ENCODE assay signal across 13 cellular contexts in genomic region chr17:77266891-77267341, GRCh38.
A peak's percentile ranks its signal among the peaks of the same experiment; 100 is the strongest.
DNase-seq lines count a peak whose midpoint lies in the region; ATAC-seq and TF ChIP-seq lines count a peak whose summit lies in the region.
"Had no signal": no experiment of that assay in that cellular context is flagged by ENCODE, and none has a peak within 500 bp of the region (broad histone marks: within the 10 kb centered on the region; RNA-seq: fewer than 3 reads in every experiment).

No MANE protein-coding gene starts in this region.

- DNase-seq in BE2C (no peak), HFF-Myc (ENCODE audit: extremely low read depth, low read depth) (no peak), SJCRH30 (peak; percentile 53 to 70), foreskin melanocyte (peak; percentile 59), transverse colon (no peak), adrenal gland (no peak)
- DNase-seq: activated T-cell treated with anti-CD3 and anti-CD28 coated beads, Interleukin-2, amount 50 U/mL, for 24 hours; dorsolateral prefrontal cortex; NCI-H1092; T-cell had no signal

- no peak for ATAC-seq in activated CD4-positive, CD25-positive, alpha-beta regulatory T cell treated with anti-CD3 and anti-CD28 coated beads, Interleukin-2, amount 50 U/mL, for 24 hours
- ATAC-seq in HG03135 (IDR thresholded peaks at IDR 0.05; ENCODE audit: unreplicated experiment): no peak

- H3K4me1 ChIP-seq in BE2C (no peaks in the 10 kb centered on the region), SJCRH30 (no peaks in the 10 kb centered on the region), transverse colon (no peaks in the 10 kb centered on the region), adrenal gland (replicated peaks in 1 of 2) (no peaks in the 10 kb centered on the region)
- H3K4me1 ChIP-seq: prostate gland had no signal

- H3K27me3 ChIP-seq in BE2C (no peaks in the 10 kb centered on the region), SJCRH30 (no peaks in the 10 kb centered on the region), transverse colon (no peaks in the 10 kb centered on the region), adrenal gland (no peaks in the 10 kb centered on the region)
- H3K27me3 ChIP-seq: dorsolateral prefrontal cortex had no signal

- 78 to 83% methylated on average over 4 to 12 of the region's 13 CpGs for whole genome bisulfite sequencing in transverse colon (ENCODE audit: low coverage in 1 of 2), 2 donors
- 70 to 74% (median 71%) methylated on average over 10 to 13 of the region's 13 CpGs for WGBS in adrenal gland, 4 donors

- intact Hi-C loops in transverse colon (cut with DNase I; ENCODE audit: low total_unique reads) (no loop called here), adrenal gland (cut with DNase I) (no loop called here)

- TF ChIP-seq POLR2A in transverse colon (IDR thresholded peaks at IDR 0.05) (no peak), adrenal gland (IDR thresholded peaks at IDR 0.05) (no peak)

- H3K36me3 ChIP-seq in BE2C: no peaks in the 10 kb centered on the region
- H3K36me3 ChIP-seq in SJCRH30: no peaks in the 10 kb centered on the region
- H3K36me3 ChIP-seq in transverse colon: no peaks in the 10 kb centered on the region
- no peaks in the 10 kb centered on the region for H3K36me3 ChIP-seq in adrenal gland (replicated peaks in 1 of 2)
- H3K36me3 ChIP-seq: prostate gland had no signal

- no peak overlapping the region for H3K4me3 ChIP-seq in BE2C (ENCODE audit: low read depth, low read length)
- no peak overlapping the region for H3K4me3 ChIP-seq in HFF-Myc (replicated peaks; ENCODE audit: low read depth, low read length)
- no peak overlapping the region for H3K4me3 ChIP-seq in SJCRH30
- H3K4me3 ChIP-seq in transverse colon: no peak overlapping the region
- H3K4me3 ChIP-seq in adrenal gland: no peak overlapping the region
- H3K4me3 ChIP-seq: dorsolateral prefrontal cortex, prostate gland had no signal

- TF ChIP-seq EP300 in transverse colon (IDR thresholded peaks at IDR 0.05; ENCODE audit: low read depth): no peak

- H3K27ac ChIP-seq in SJCRH30 (no peak overlapping the region), transverse colon (no peak overlapping the region), adrenal gland (no peak overlapping the region)
- H3K27ac ChIP-seq: dorsolateral prefrontal cortex, prostate gland had no signal

- TF ChIP-seq CTCF in BE2C (IDR thresholded peaks at IDR 0.05; ENCODE audit: low read depth, low read length): peak; percentile 19; the same call in 1 of the 2 replicates
- peak; percentile 46 for TF ChIP-seq CTCF in HFF-Myc (IDR thresholded peaks at IDR 0.05; ENCODE audit: low read depth, low read length, missing control alignments)
- TF ChIP-seq CTCF in transverse colon (IDR thresholded peaks at IDR 0.05): no peak
- peak in 1 of 6 experiments; percentile 21 for TF ChIP-seq CTCF in adrenal gland (IDR thresholded peaks at IDR 0.05)

- in situ Hi-C loops in transverse colon (cut with MboI; ENCODE audit: low pct_ligation_motif_present in 1 of 4, low pct_unique_long_range_greater_than_20kb in 1 of 4, low sequenced_read_pairs in 3 of 4): loop anchor here in 2 of 4 donors (25.0 kb wide), 1 partner anchor 405 kb away; the partner anchor contains the start of gene MGAT5B (in 2 of the 2)

- no peaks in the 10 kb centered on the region for H3K9me3 ChIP-seq in BE2C
- no peaks in the 10 kb centered on the region for H3K9me3 ChIP-seq in SJCRH30 (replicated peaks)
- no peaks in the 10 kb centered on the region for H3K9me3 ChIP-seq in transverse colon
- H3K9me3 ChIP-seq in adrenal gland (replicated peaks in 1 of 3): no peaks in the 10 kb centered on the region
- H3K9me3 ChIP-seq: prostate gland had no signal

Comparison
In these comparisons a context has a peak if more than half of its experiments do, and no peak if none do; other contexts are left out.
1. DNase-seq: peak in SJCRH30 (2 of 2) and foreskin melanocyte (single experiment); none in BE2C (single experiment), HFF-Myc (single experiment), transverse colon (single experiment) and adrenal gland (0 of 7).
2. CTCF ChIP-seq: peak in BE2C (single experiment) and HFF-Myc (single experiment); none in transverse colon (0 of 5).